Comparison of ENCODE assay signal across 9 cellular contexts in genomic region chr6:149233056-149233715, GRCh38.
A peak's percentile ranks its signal among the peaks of the same experiment; 100 is the strongest.
DNase-seq lines count a peak whose midpoint lies in the region; ATAC-seq and TF ChIP-seq lines count a peak whose summit lies in the region.
"Had no signal": no experiment of that assay in that cellular context is flagged by ENCODE, and none has a peak within 500 bp of the region (broad histone marks: within the 10 kb centered on the region; RNA-seq: fewer than 3 reads in every experiment).

No MANE protein-coding gene starts in this region.

- 49% methylated on average over 7 of the region's 7 CpGs for WGBS in smooth muscle cell (ENCODE audit: low lambda C conversion rate)
- 90 to 93% (median 93%) methylated on average over 7 of the region's 7 CpGs for WGBS in psoas muscle, 3 donors
- 67 to 75% methylated on average over 7 of the region's 7 CpGs for WGBS in esophagus squamous epithelium, 2 donors

- peaks cover 10% of the 10 kb centered on the region for H3K4me1 ChIP-seq in smooth muscle cell (ENCODE audit: low read depth)
- no peaks in the 10 kb centered on the region for H3K4me1 ChIP-seq in psoas muscle
- H3K4me1 ChIP-seq in esophagus squamous epithelium = peaks cover 0 to 43% (median 7%) of the 10 kb centered on the region in 3 donors

- no peak overlapping the region for H2AFZ ChIP-seq in smooth muscle cell (ENCODE audit: low read depth)

- H3K9ac ChIP-seq in smooth muscle cell (ENCODE audit: low read depth) = no peak overlapping the region

- peak; percentile 20 for DNase-seq in NCI-H1092 treated with DMSO at 0.1 percent for 48 hours (lab: John Stamatoyannopoulos, UW)
- no peak for DNase-seq in NCI-H1092 (lab: John Stamatoyannopoulos, UW)
- DNase-seq in activated CD4-positive, alpha-beta T cell treated with anti-CD3 and anti-CD28 coated beads for 1 hour = peak; percentile 19
- DNase-seq in dermis blood vessel endothelial cell = peak; percentile 80
- no peak for DNase-seq in smooth muscle cell (lab: John Stamatoyannopoulos, UW; ENCODE audit: unreplicated experiment)
- no peak for DNase-seq in psoas muscle
- no peak for DNase-seq in esophagus squamous epithelium (lab: John Stamatoyannopoulos, UW)

- peak overlapping the region; percentile 83 for H3K27ac ChIP-seq in smooth muscle cell (ENCODE audit: low read depth)
- H3K27ac ChIP-seq in psoas muscle = no peak overlapping the region
- H3K27ac ChIP-seq in esophagus squamous epithelium = peak overlapping the region in 1 of 4 donors; percentile 0
- H3K27ac ChIP-seq: 22Rv1 had no signal

- TF ChIP-seq POLR2A in esophagus squamous epithelium (IDR thresholded peaks at IDR 0.05) = no peak

- no peaks in the 10 kb centered on the region for H4K20me1 ChIP-seq in smooth muscle cell (ENCODE audit: low read depth)

- H3F3A ChIP-seq in smooth muscle cell (ENCODE audit: low read depth) = no peaks in the 10 kb centered on the region

- no peak for TF ChIP-seq CTCF in smooth muscle cell (IDR thresholded peaks at IDR 0.05; ENCODE audit: borderline replicate concordance, insufficient read depth, poor library complexity, severe bottlenecking)
- no peak for TF ChIP-seq CTCF in psoas muscle (IDR thresholded peaks at IDR 0.05)
- no peak for TF ChIP-seq CTCF in esophagus squamous epithelium (IDR thresholded peaks at IDR 0.05)

- H3K4me2 ChIP-seq in smooth muscle cell = peak overlapping the region; percentile 45

- ATAC-seq in psoas muscle (no peak), HG02678 (IDR thresholded peaks at IDR 0.05; ENCODE audit: unreplicated experiment) (no peak)

- no peaks in the 10 kb centered on the region for H3K9me3 ChIP-seq in smooth muscle cell (replicated peaks; ENCODE audit: low read depth)
- no peaks in the 10 kb centered on the region for H3K9me3 ChIP-seq in psoas muscle
- H3K9me3 ChIP-seq in esophagus squamous epithelium = no peaks in the 10 kb centered on the region

- H3K27me3 ChIP-seq in smooth muscle cell (ENCODE audit: low read depth) = no peaks in the 10 kb centered on the region
- H3K27me3 ChIP-seq in psoas muscle (ENCODE audit: insufficient read depth in 3 of 3, low read length in 2 of 3) = no peaks in the 10 kb centered on the region
- H3K27me3 ChIP-seq in esophagus squamous epithelium = no peaks in the 10 kb centered on the region

- intact Hi-C loops in psoas muscle (cut with DNase I) (no loop called here), esophagus squamous epithelium (cut with DNase I) (no loop called here)

- H3K36me3 ChIP-seq in smooth muscle cell (ENCODE audit: low read depth) = no peaks in the 10 kb centered on the region
- H3K36me3 ChIP-seq in psoas muscle (ENCODE audit: insufficient read depth in 1 of 2, low read depth in 1 of 2) = no peaks in the 10 kb centered on the region
- no peaks in the 10 kb centered on the region for H3K36me3 ChIP-seq in esophagus squamous epithelium

- no peaks in the 10 kb centered on the region for H3K79me2 ChIP-seq in smooth muscle cell (ENCODE audit: low read depth)

- H3K4me3 ChIP-seq in smooth muscle cell (no peak overlapping the region), psoas muscle (no peak overlapping the region), esophagus squamous epithelium (no peak overlapping the region)

Comparison
In these comparisons a context has a peak if more than half of its experiments do, and no peak if none do; other contexts are left out.
1. DNase-seq: peak in NCI-H1092 treated with DMSO at 0.1 percent for 48 hours (single experiment), activated CD4-positive, alpha-beta T cell treated with anti-CD3 and anti-CD28 coated beads for 1 hour (single experiment) and dermis blood vessel endothelial cell (single experiment); none in NCI-H1092 (single experiment), smooth muscle cell (single experiment), psoas muscle (0 of 2) and esophagus squamous epithelium (single experiment).